Comparison of ENCODE assay signal across 13 cellular contexts in the genomic region with DNA sequence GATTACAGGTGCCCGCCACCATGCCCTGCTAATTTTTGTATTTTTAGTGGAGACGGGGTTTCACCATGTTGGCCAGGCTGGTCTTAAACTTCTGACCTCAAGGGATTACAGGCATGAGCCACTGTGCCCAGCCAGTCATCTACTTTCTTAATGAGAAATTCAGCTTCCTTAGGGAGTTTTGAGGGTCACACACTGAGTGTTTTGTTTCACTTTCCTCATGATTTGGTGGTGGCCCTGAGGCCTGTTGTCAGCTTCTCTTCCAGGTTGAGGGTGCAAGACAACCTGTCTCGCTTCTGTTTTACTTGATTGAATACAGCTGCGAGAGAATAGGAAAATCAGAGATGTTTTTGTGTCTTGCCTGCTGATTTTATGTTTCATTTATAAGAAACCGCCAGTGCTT. TPM values are rescaled to one million over a fixed set of nuclear protein-coding genes. Genes with fewer than 3 reads are reported as not detected.
DNase-seq lines count a peak whose midpoint lies in the region; ATAC-seq, FAIRE-seq and TF ChIP-seq lines count a peak whose summit lies in the region.
"Had no signal": no experiment of that assay in that cellular context is flagged by ENCODE, and none has a peak within 500 bp of the region (broad histone marks: within the 10 kb centered on the region; RNA-seq: fewer than 3 reads in every experiment).

No MANE protein-coding gene starts in this region.

- H4K20me1 ChIP-seq in neural progenitor cell (ENCODE audit: low read depth): no peaks in the 10 kb centered on the region

- DNase-seq in activated naive CD4-positive, alpha-beta T cell treated with anti-CD3 and anti-CD28 coated beads for 36 hours: peak; percentile 46
- no peak for DNase-seq in activated naive CD4-positive, alpha-beta T cell treated with anti-CD3 and anti-CD28 coated beads, Interleukin-2, amount 10 ng/mL, durations not matched to agents 7 days and 5 days
- DNase-seq in stimulated activated effector memory CD8-positive, alpha-beta T cell treated with anti-CD3 and anti-CD28 coated beads, Interleukin-12 subunit alpha, Interleukin-12 subunit beta, amount 100 ng/mL, for 72 hours (ENCODE audit: low spot score in 2 of 2): no peak
- DNase-seq in neural progenitor cell (ENCODE audit: low spot score) (no peak), NCI-H526 (lab: John Stamatoyannopoulos, UW) (no peak), urothelium cell line (ENCODE audit: low spot score) (no peak)
- DNase-seq: adrenal gland, H7, SIG-M5 had no signal

- peak overlapping the region; percentile 37 for H3K27ac Mint-ChIP-seq in activated naive CD4-positive, alpha-beta T cell treated with anti-CD3 and anti-CD28 coated beads for 36 hours
- no peak overlapping the region for H3K27ac Mint-ChIP-seq in activated naive CD4-positive, alpha-beta T cell treated with anti-CD3 and anti-CD28 coated beads, Interleukin-2, amount 10 ng/mL, durations not matched to agents 7 days and 5 days
- no peak overlapping the region for H3K27ac Mint-ChIP-seq in stimulated activated effector memory CD8-positive, alpha-beta T cell treated with anti-CD3 and anti-CD28 coated beads, Interleukin-12 subunit alpha, Interleukin-12 subunit beta, amount 100 ng/mL, for 72 hours
- H3K27ac Mint-ChIP-seq in neural progenitor cell: no peak overlapping the region

- H3K9me3 ChIP-seq in neural progenitor cell (ENCODE audit: low read depth): no peaks in the 10 kb centered on the region
- H3K9me3 ChIP-seq: A549, adrenal gland had no signal

- no peaks in the 10 kb centered on the region for H3K27me3 ChIP-seq in neural progenitor cell
- H3K27me3 ChIP-seq: adrenal gland had no signal

- TF ChIP-seq CTCF in neural progenitor cell (IDR thresholded peaks at IDR 0.05): no peak

- no peak overlapping the region for H3K4me3 ChIP-seq in neural progenitor cell
- H3K4me3 ChIP-seq: A549, adrenal gland, skin epidermis had no signal

- ATAC-seq in GM21723 (IDR thresholded peaks at IDR 0.05; ENCODE audit: unreplicated experiment) (peak; percentile 69), HG03196 (IDR thresholded peaks at IDR 0.05; ENCODE audit: unreplicated experiment) (peak; percentile 73)
- peak; percentile 69 for ATAC-seq in stimulated activated effector memory CD8-positive, alpha-beta T cell treated with anti-CD3 and anti-CD28 coated beads, Interleukin-12 subunit alpha, Interleukin-12 subunit beta, amount 100 ng/mL, for 72 hours
- ATAC-seq: A549 had no signal

- intact Hi-C loops in activated naive CD4-positive, alpha-beta T cell treated with anti-CD3 and anti-CD28 coated beads for 36 hours (cut with micrococcal nuclease): loop anchor here (10.0 kb wide), 1 partner anchor 877 kb away; a partner anchor contains a TSS

- peaks cover 6% of the 10 kb centered on the region for H3K79me2 ChIP-seq in neural progenitor cell (ENCODE audit: low read depth)

- H3K27me3 Mint-ChIP-seq in activated naive CD4-positive, alpha-beta T cell treated with anti-CD3 and anti-CD28 coated beads for 36 hours (ENCODE audit: low read depth): no peaks in the 10 kb centered on the region
- H3K27me3 Mint-ChIP-seq in activated naive CD4-positive, alpha-beta T cell treated with anti-CD3 and anti-CD28 coated beads, Interleukin-2, amount 10 ng/mL, durations not matched to agents 7 days and 5 days: no peaks in the 10 kb centered on the region
- H3K27me3 Mint-ChIP-seq in neural progenitor cell (ENCODE audit: insufficient read depth, low read depth): no peaks in the 10 kb centered on the region

- H3K4me3 Mint-ChIP-seq in activated naive CD4-positive, alpha-beta T cell treated with anti-CD3 and anti-CD28 coated beads for 36 hours: no peak overlapping the region
- no peak overlapping the region for H3K4me3 Mint-ChIP-seq in activated naive CD4-positive, alpha-beta T cell treated with anti-CD3 and anti-CD28 coated beads, Interleukin-2, amount 10 ng/mL, durations not matched to agents 7 days and 5 days
- H3K4me3 Mint-ChIP-seq in stimulated activated effector memory CD8-positive, alpha-beta T cell treated with anti-CD3 and anti-CD28 coated beads, Interleukin-12 subunit alpha, Interleukin-12 subunit beta, amount 100 ng/mL, for 72 hours: no peak overlapping the region
- no peak overlapping the region for H3K4me3 Mint-ChIP-seq in neural progenitor cell

- peaks cover 78% of the 10 kb centered on the region for H3K4me1 Mint-ChIP-seq in activated naive CD4-positive, alpha-beta T cell treated with anti-CD3 and anti-CD28 coated beads for 36 hours (ENCODE audit: low read depth)
- H3K4me1 Mint-ChIP-seq in activated naive CD4-positive, alpha-beta T cell treated with anti-CD3 and anti-CD28 coated beads, Interleukin-2, amount 10 ng/mL, durations not matched to agents 7 days and 5 days: peaks cover 63% of the 10 kb centered on the region
- H3K4me1 Mint-ChIP-seq in stimulated activated effector memory CD8-positive, alpha-beta T cell treated with anti-CD3 and anti-CD28 coated beads, Interleukin-12 subunit alpha, Interleukin-12 subunit beta, amount 100 ng/mL, for 72 hours: peaks cover 20% of the 10 kb centered on the region
- peaks cover 4% of the 10 kb centered on the region for H3K4me1 Mint-ChIP-seq in neural progenitor cell

- no peaks in the 10 kb centered on the region for H3K36me3 ChIP-seq in neural progenitor cell
- H3K36me3 ChIP-seq: adrenal gland had no signal

- CTCF ChIA-PET in activated naive CD4-positive, alpha-beta T cell treated with anti-CD3 and anti-CD28 coated beads for 36 hours (lab: Charles Lee): interaction anchor here (2.5 kb wide), 1 partner anchor 10 kb away, joined by 8 read pairs; no protein-coding TSS in a partner anchor
- CTCF ChIA-PET in activated naive CD4-positive, alpha-beta T cell treated with anti-CD3 and anti-CD28 coated beads, Interleukin-2, amount 10 ng/mL, durations not matched to agents 7 days and 5 days (lab: Charles Lee): interaction anchor here (0.8 to 0.9 kb wide), 2 partner anchors 10 to 12 kb away, joined by 3 read pairs; a partner anchor contains a TSS

- H3K4me1 ChIP-seq in neural progenitor cell: peaks cover 16% of the 10 kb centered on the region
- H3K4me1 ChIP-seq: A549 had no signal

- H3K36me3 Mint-ChIP-seq in activated naive CD4-positive, alpha-beta T cell treated with anti-CD3 and anti-CD28 coated beads for 36 hours (ENCODE audit: low read depth): peaks cover 6% of the 10 kb centered on the region
- H3K36me3 Mint-ChIP-seq in activated naive CD4-positive, alpha-beta T cell treated with anti-CD3 and anti-CD28 coated beads, Interleukin-2, amount 10 ng/mL, durations not matched to agents 7 days and 5 days: peaks cover 14% of the 10 kb centered on the region
- H3K36me3 Mint-ChIP-seq in stimulated activated effector memory CD8-positive, alpha-beta T cell treated with anti-CD3 and anti-CD28 coated beads, Interleukin-12 subunit alpha, Interleukin-12 subunit beta, amount 100 ng/mL, for 72 hours: no peaks in the 10 kb centered on the region
- no peaks in the 10 kb centered on the region for H3K36me3 Mint-ChIP-seq in neural progenitor cell

- H3K9me3 Mint-ChIP-seq in activated naive CD4-positive, alpha-beta T cell treated with anti-CD3 and anti-CD28 coated beads for 36 hours: no peaks in the 10 kb centered on the region
- H3K9me3 Mint-ChIP-seq in activated naive CD4-positive, alpha-beta T cell treated with anti-CD3 and anti-CD28 coated beads, Interleukin-2, amount 10 ng/mL, durations not matched to agents 7 days and 5 days: peaks cover 2% of the 10 kb centered on the region
- no peaks in the 10 kb centered on the region for H3K9me3 Mint-ChIP-seq in stimulated activated effector memory CD8-positive, alpha-beta T cell treated with anti-CD3 and anti-CD28 coated beads, Interleukin-12 subunit alpha, Interleukin-12 subunit beta, amount 100 ng/mL, for 72 hours
- H3K9me3 Mint-ChIP-seq in neural progenitor cell: no peaks in the 10 kb centered on the region

- H3F3A ChIP-seq in neural progenitor cell (ENCODE audit: low read depth): no peaks in the 10 kb centered on the region

- H3K9ac ChIP-seq in neural progenitor cell: no peak overlapping the region

- no peak for FAIRE-seq in urothelium cell line (lab: Jason Lieb, UNC)
- FAIRE-seq: A549 had no signal

- H2AFZ ChIP-seq in neural progenitor cell (replicated peaks): no peak overlapping the region

- H3K27ac ChIP-seq in neural progenitor cell: no peak overlapping the region
- H3K27ac ChIP-seq: A549, adrenal gland, skin epidermis had no signal

- no peak overlapping the region for H3K4me2 ChIP-seq in neural progenitor cell
- H3K4me2 ChIP-seq: A549 had no signal

RNA-seq across cellular contexts. Expression of a gene that starts 9.9 kb away (rescaled TPM):
- total RNA-seq in activated naive CD4-positive, alpha-beta T cell treated with anti-CD3 and anti-CD28 coated beads for 36 hours: 1 to 10 TPM; 7.3 to 7.8 TPM
- 7.6 and 12.6 TPM in 2 replicates for total RNA-seq in neural progenitor cell (ENCODE audit: low replicate concordance)
